8 cellular contexts compared by ENCODE assay signal in the genomic region with DNA sequence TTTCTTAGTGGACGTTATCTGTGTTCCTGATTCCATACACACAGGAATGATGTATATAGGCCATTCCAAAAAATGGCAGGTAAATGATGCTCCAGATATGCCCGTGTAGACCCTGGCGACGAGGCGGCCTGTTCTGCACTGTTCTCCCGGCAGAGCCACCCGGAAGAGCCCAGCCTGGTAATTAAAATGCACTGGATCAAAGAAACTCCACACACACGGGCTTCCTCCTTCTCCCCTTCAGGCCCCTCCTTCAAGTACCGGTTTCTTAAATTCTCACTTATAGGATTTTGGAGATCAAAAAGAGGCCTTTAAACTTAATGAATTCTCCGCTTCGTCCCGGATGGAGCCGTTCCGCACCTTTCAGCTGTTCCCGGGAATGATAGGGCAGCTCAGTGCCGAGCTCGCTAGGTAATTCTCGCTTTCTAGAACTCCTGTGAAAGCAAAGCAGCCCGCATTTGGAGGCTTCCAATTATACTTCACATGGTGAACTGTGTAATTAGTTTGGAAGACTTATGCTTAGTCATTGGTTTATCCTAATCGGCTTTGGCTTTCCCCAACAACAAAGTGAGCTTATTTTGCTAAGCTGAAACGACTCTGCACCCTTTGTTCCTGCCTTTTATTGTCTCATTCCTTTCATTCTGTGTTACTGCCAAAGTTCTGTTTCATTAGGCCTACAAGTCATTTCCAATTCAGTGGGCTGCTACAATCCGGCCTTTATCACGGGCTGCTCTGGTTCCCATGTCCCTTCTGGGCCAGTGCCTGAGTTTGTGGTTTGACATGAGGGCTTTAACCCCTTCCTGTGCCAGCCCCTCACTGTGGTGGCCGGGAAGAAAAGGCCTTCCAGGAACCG.
DNase-seq lines count a peak whose midpoint lies in the region; ATAC-seq lines count a peak whose summit lies in the region.

No MANE protein-coding gene starts in this region.

- no peak overlapping the region for H3K4me3 ChIP-seq in CD4-positive, CD25-positive, alpha-beta regulatory T cell (ENCODE audit: low read depth, low read length)
- peak overlapping the region; percentile 1 for H3K4me3 ChIP-seq in ectodermal cell (ENCODE audit: insufficient read depth, low read depth, low read length)
- no peak overlapping the region for H3K4me3 ChIP-seq in MG63

- H3K27me3 Mint-ChIP-seq in CD4-positive, CD25-positive, alpha-beta regulatory T cell = no peaks in the 10 kb centered on the region
- H3K27me3 Mint-ChIP-seq in naive thymus-derived CD8-positive, alpha-beta T cell = no peaks in the 10 kb centered on the region

- H3K36me3 ChIP-seq in CD4-positive, CD25-positive, alpha-beta regulatory T cell (ENCODE audit: control insufficient read depth, insufficient read depth, low read length) = peaks cover 29% of the 10 kb centered on the region
- H3K36me3 ChIP-seq in ectodermal cell (ENCODE audit: control insufficient read depth, insufficient read depth, low read length) = peaks cover 7% of the 10 kb centered on the region
- no peaks in the 10 kb centered on the region for H3K36me3 ChIP-seq in MG63

- H3K4me1 ChIP-seq in CD4-positive, CD25-positive, alpha-beta regulatory T cell (ENCODE audit: control insufficient read depth, insufficient read depth, low read length, poor library complexity, severe bottlenecking) = peaks cover 21% of the 10 kb centered on the region
- H3K4me1 ChIP-seq in ectodermal cell (ENCODE audit: control insufficient read depth, insufficient read depth, low read length) = peaks cover 71% of the 10 kb centered on the region

- peak overlapping the region in 2 of 4 donors; percentile 41 to 83 for H3K4me3 Mint-ChIP-seq in CD4-positive, CD25-positive, alpha-beta regulatory T cell
- peak overlapping the region in 7 of 10 donors; percentile 2 to 60 (median 42) for H3K4me3 Mint-ChIP-seq in naive thymus-derived CD8-positive, alpha-beta T cell

- no peaks in the 10 kb centered on the region for H3K9me3 ChIP-seq in CD4-positive, CD25-positive, alpha-beta regulatory T cell (ENCODE audit: control insufficient read depth in 2 of 2, low read length in 2 of 2)
- no peaks in the 10 kb centered on the region for H3K9me3 ChIP-seq in ectodermal cell (ENCODE audit: control insufficient read depth, low read length)
- no peaks in the 10 kb centered on the region for H3K9me3 ChIP-seq in MG63

- POLR2A ChIA-PET in naive thymus-derived CD8-positive, alpha-beta T cell (lab: Charles Lee) = no interaction called here

- WGBS in ectodermal cell, 2 experiments = 29 to 37% methylated on average over 25 of the region's 25 CpGs

- no peaks in the 10 kb centered on the region for H3K27me3 ChIP-seq in CD4-positive, CD25-positive, alpha-beta regulatory T cell (ENCODE audit: control insufficient read depth, insufficient read depth, low read length)
- H3K27me3 ChIP-seq in ectodermal cell (ENCODE audit: control insufficient read depth, insufficient read depth, low read length, poor library complexity, severe bottlenecking) (no peaks in the 10 kb centered on the region), MG63 (no peaks in the 10 kb centered on the region)

- ATAC-seq in CD4-positive, CD25-positive, alpha-beta regulatory T cell (ENCODE audit: low read depth in 2 of 2) = no peak
- ATAC-seq in naive thymus-derived CD8-positive, alpha-beta T cell = no peak

- no peak overlapping the region for H3K27ac ChIP-seq in CD4-positive, CD25-positive, alpha-beta regulatory T cell (ENCODE audit: insufficient read depth, low read length, poor library complexity, severe bottlenecking)
- H3K27ac ChIP-seq in ectodermal cell (ENCODE audit: insufficient read depth, low read depth, low read length, poor library complexity, severe bottlenecking) = peak overlapping the region; percentile 89

- H3K27ac Mint-ChIP-seq in CD4-positive, CD25-positive, alpha-beta regulatory T cell = peak overlapping the region; percentile 2 to 91 (median 88)
- H3K27ac Mint-ChIP-seq in naive thymus-derived CD8-positive, alpha-beta T cell = peak overlapping the region in 8 of 10 donors; percentile 37 to 87 (median 71)

- H3K4me1 Mint-ChIP-seq in CD4-positive, CD25-positive, alpha-beta regulatory T cell = peaks cover 37 to 57% (median 52%) of the 10 kb centered on the region in 4 donors
- peaks cover 53 to 69% (median 58%) of the 10 kb centered on the region in 4 donors for H3K4me1 Mint-ChIP-seq in naive thymus-derived CD8-positive, alpha-beta T cell

- peaks cover 26% of the 10 kb centered on the region for H3K36me3 Mint-ChIP-seq in CD4-positive, CD25-positive, alpha-beta regulatory T cell
- peaks cover 0 to 39% (median 6%) of the 10 kb centered on the region in 3 donors for H3K36me3 Mint-ChIP-seq in naive thymus-derived CD8-positive, alpha-beta T cell

- no peak for DNase-seq in CD4-positive, CD25-positive, alpha-beta regulatory T cell
- peak; percentile 57 for DNase-seq in LoVo (ENCODE audit: low spot score)
- no peak for DNase-seq in naive thymus-derived CD8-positive, alpha-beta T cell
- no peak for DNase-seq in MG63
- no peak for DNase-seq in activated CD4-positive, CD25-positive, alpha-beta regulatory T cell treated with anti-CD3 and anti-CD28 coated beads, Interleukin-2, amount 50 U/mL, for 72 hours
- DNase-seq in GM19240 (ENCODE audit: insufficient read length, low spot score) = no peak
- DNase-seq in SK-N-DZ (ENCODE audit: low spot score) = no peak

- peaks cover 0 to 1% (median 0%) of the 10 kb centered on the region in 7 donors for H3K9me3 Mint-ChIP-seq in CD4-positive, CD25-positive, alpha-beta regulatory T cell
- no peaks in the 10 kb centered on the region for H3K9me3 Mint-ChIP-seq in naive thymus-derived CD8-positive, alpha-beta T cell
